In genomic region chr1:179591592-179592580, GRCh38 we compare ENCODE assay signal across 1 cellular context.
TF ChIP-seq lines count a peak whose summit lies in the region.

TDRD5 (plus strand) TSS chr1:179591832; CDS start chr1:179592616, 784 bp downstream.

TF ChIP-seq in WTC11, 78 proteins besides CTCF, POLR2A, EP300 and RAD21 (continued from another document):
- no peak for TF ChIP-seq ZNF423 (CRISPR knock-in tag; IDR thresholded peaks at IDR 0.05)
- no peak for TF ChIP-seq MXD4 (CRISPR knock-in tag; IDR thresholded peaks at IDR 0.05; ENCODE audit: borderline replicate concordance)
- TF ChIP-seq ZNF232 (CRISPR knock-in tag; IDR thresholded peaks at IDR 0.05): peak; percentile 97
- no peak for TF ChIP-seq PRRX2 (CRISPR knock-in tag; IDR thresholded peaks at IDR 0.05)
- TF ChIP-seq KAT7 (CRISPR knock-in tag; IDR thresholded peaks at IDR 0.05; ENCODE audit: borderline replicate concordance): 0 out of 2 replicates have a peak, but pooled peaks have one; percentile 35
- peak; percentile 74; the same call in 1 of the 2 replicates for TF ChIP-seq ATF6 (CRISPR knock-in tag; IDR thresholded peaks at IDR 0.05)
- TF ChIP-seq SMAD4 (CRISPR knock-in tag; IDR thresholded peaks at IDR 0.05): peak; percentile 93
- TF ChIP-seq SOX15 (CRISPR knock-in tag; IDR thresholded peaks at IDR 0.05): no peak
- no peak for TF ChIP-seq GABPB1 (CRISPR knock-in tag; IDR thresholded peaks at IDR 0.05)
- TF ChIP-seq EMX1 (CRISPR knock-in tag; IDR thresholded peaks at IDR 0.05): no peak
- TF ChIP-seq ZNF416 (CRISPR knock-in tag; IDR thresholded peaks at IDR 0.05): no peak
- TF ChIP-seq IRF1 (CRISPR knock-in tag; IDR thresholded peaks at IDR 0.05): peak; percentile 98
- no peak for TF ChIP-seq GTF2I (CRISPR knock-in tag; conservative IDR thresholded peaks at IDR 0.05)
- TF ChIP-seq FOXP1 (CRISPR knock-in tag; IDR thresholded peaks at IDR 0.05; ENCODE audit: borderline replicate concordance): peak; percentile 98
- TF ChIP-seq ELF4 (CRISPR knock-in tag; IDR thresholded peaks at IDR 0.05; ENCODE audit: low read depth): peak; percentile 95
- peak; percentile 90 for TF ChIP-seq CREM (CRISPR knock-in tag; IDR thresholded peaks at IDR 0.05)
- TF ChIP-seq FOXP4 (CRISPR knock-in tag; IDR thresholded peaks at IDR 0.05): peak; percentile 99
- peak; percentile 96 for TF ChIP-seq FOXK1 (CRISPR knock-in tag; IDR thresholded peaks at IDR 0.05)
- peak; percentile 97 for TF ChIP-seq ZBTB43 (CRISPR knock-in tag; IDR thresholded peaks at IDR 0.05)
- TF ChIP-seq GRHL2 (CRISPR knock-in tag; IDR thresholded peaks at IDR 0.05; ENCODE audit: insufficient replicate concordance, severe bottlenecking): no peak
- TF ChIP-seq STAT6 (CRISPR knock-in tag; conservative IDR thresholded peaks at IDR 0.05; ENCODE audit: low read depth): 0 out of 2 replicates have a peak, but pooled peaks have one; percentile 85
- peak; percentile 99 for TF ChIP-seq ZNF281 (CRISPR knock-in tag; IDR thresholded peaks at IDR 0.05)
- peak; percentile 69; the same call in 1 of the 2 replicates for TF ChIP-seq ZNF121 (CRISPR knock-in tag; IDR thresholded peaks at IDR 0.05)
- TF ChIP-seq NFYB (CRISPR knock-in tag; conservative IDR thresholded peaks at IDR 0.05; ENCODE audit: low read depth): peak; percentile 57
- TF ChIP-seq ATF1 (CRISPR knock-in tag; IDR thresholded peaks at IDR 0.05): peak; percentile 95
- TF ChIP-seq TEAD1 (CRISPR knock-in tag; IDR thresholded peaks at IDR 0.05): peak; percentile 99
- TF ChIP-seq HMGA2 (CRISPR knock-in tag; IDR thresholded peaks at IDR 0.05): no peak
- TF ChIP-seq ERG (CRISPR knock-in tag; IDR thresholded peaks at IDR 0.05): no peak
- peak; percentile 28; the same call in 1 of the 2 replicates for TF ChIP-seq IRF2 (CRISPR knock-in tag; IDR thresholded peaks at IDR 0.05; ENCODE audit: borderline replicate concordance, low read depth)
- TF ChIP-seq ZNF425 (CRISPR knock-in tag; conservative IDR thresholded peaks at IDR 0.05): no peak
- peak; percentile 86 for TF ChIP-seq ZNF317 (CRISPR knock-in tag; IDR thresholded peaks at IDR 0.05; ENCODE audit: borderline replicate concordance, low read depth)
- 0 out of 2 replicates have a peak, but pooled peaks have one; percentile 21 for TF ChIP-seq ZSCAN18 (CRISPR knock-in tag; IDR thresholded peaks at IDR 0.05)
- no peak for TF ChIP-seq ZMAT4 (CRISPR knock-in tag; IDR thresholded peaks at IDR 0.05)
- peak; percentile 94 for TF ChIP-seq ZNF219 (CRISPR knock-in tag; IDR thresholded peaks at IDR 0.05; ENCODE audit: borderline replicate concordance)
TF ChIP-seq in WTC11: peak in this region for 55.
